Comparison of ENCODE assay signal across 32 cellular contexts in genomic region chr2:143940720-143941119, GRCh38.
"Had no signal": no experiment of that assay in that cellular context is flagged by ENCODE, and none has a peak within 500 bp of the region (broad histone marks: within the 10 kb centered on the region; RNA-seq: fewer than 3 reads in every experiment).

No MANE protein-coding gene starts in this region.

- ATAC-seq: activated CD8-positive, alpha-beta T cell treated with anti-CD3 and anti-CD28 coated beads, Interleukin-2, amount 10 ng/mL, durations not matched to agents 7 days and 5 days; activated naive CD8-positive, alpha-beta T cell treated with anti-CD3 and anti-CD28 coated beads, Interleukin-2, amount 50 U/mL, for 24 hours; Panc1; WTC11 had no signal

- H3K4me3 ChIP-seq: SJCRH30 had no signal

- H3K27ac Mint-ChIP-seq: activated CD8-positive, alpha-beta T cell treated with anti-CD3 and anti-CD28 coated beads, Interleukin-2, amount 10 ng/mL, durations not matched to agents 7 days and 5 days; activated naive CD4-positive, alpha-beta T cell treated with anti-CD3 and anti-CD28 coated beads, Interleukin-2, amount 50 U/mL, for 24 hours; activated naive CD8-positive, alpha-beta T cell treated with anti-CD3 and anti-CD28 coated beads, Interleukin-2, amount 50 U/mL, for 24 hours; activated T-helper 1 cell treated with anti-CD3 and anti-CD28 coated beads, Interleukin-12 subunit alpha, Interleukin-12 subunit beta, Interleukin-2, Interleukin-4 antibody, amounts not matched to agents 30 ng/mL and 10 ng/mL and 1 ng/mL, durations not matched to agents 14 hours and 24 hours and 36 hours; T-helper 2 cell treated with Interferon-gamma antibody and Interleukin-4, amounts not matched to agents 5 μg/mL and 100 μg/mL, for 36 hours; WTC11 had no signal

- H3K4me1 ChIP-seq: SJCRH30 had no signal

- H3K36me3 Mint-ChIP-seq: WTC11 had no signal

- H3K27ac ChIP-seq: ascending aorta, SJCRH30 had no signal

- H3K4me2 ChIP-seq: SK-N-SH had no signal

- H3K36me3 ChIP-seq: SJCRH30 had no signal

- H3K27me3 ChIP-seq: ascending aorta, SJCRH30 had no signal

- H3K9ac ChIP-seq: SK-N-SH had no signal

- DNase-seq: activated CD4-positive, alpha-beta T cell treated with anti-CD3 and anti-CD28 coated beads for 48 hours; activated CD4-positive, alpha-beta T cell treated with anti-CD3 and anti-CD28 coated beads, Interleukin-2, amount 50 U/mL, for 4 hours; activated CD4-positive, CD25-positive, alpha-beta regulatory T cell treated with anti-CD3 and anti-CD28 coated beads, Interleukin-2, amount 50 U/mL, for 72 hours; activated CD8-positive, alpha-beta memory T cell treated with anti-CD3 and anti-CD28 coated beads, Interleukin-2, amount 50 U/mL, for 48 hours; activated CD8-positive, alpha-beta T cell treated with anti-CD3 and anti-CD28 coated beads, Interleukin-2, amount 10 ng/mL, durations not matched to agents 7 days and 5 days; activated effector memory CD4-positive, alpha-beta T cell treated with Interleukin-2 at 50 U/mL for 16 hours; activated naive CD4-positive, alpha-beta T cell; activated naive CD8-positive, alpha-beta T cell treated with anti-CD3 and anti-CD28 coated beads, Interleukin-2, amount 50 U/mL, for 24 hours; activated T-cell treated with anti-CD3 and anti-CD28 coated beads, Interleukin-2, amount 50 U/mL, for 1 hour; amniotic stem cell; Kasumi-1; KBM-7; NCI-H1105 treated with DMSO at 0.1 percent for 48 hours; NCI-H1436 treated with DMSO at 0.1 percent for 48 hours; NCI-H187; NCI-H2081; NCI-H510A treated with DMSO at 0.1 percent for 48 hours; NCI-H69; NK-92 treated with Interleukin-12 subunit alpha and Interleukin-12 subunit beta, amount 100 ng/mL, for 24 hours; OCI-M1; Right ventricle myocardium superior; RPMI8226; SJCRH30; SK-N-SH; SW 1271 had no signal

- H3K9me3 Mint-ChIP-seq: activated naive CD4-positive, alpha-beta T cell treated with anti-CD3 and anti-CD28 coated beads, Interleukin-2, amount 50 U/mL, for 24 hours; activated naive CD8-positive, alpha-beta T cell treated with anti-CD3 and anti-CD28 coated beads, Interleukin-2, amount 50 U/mL, for 24 hours; activated T-helper 1 cell treated with anti-CD3 and anti-CD28 coated beads, Interleukin-12 subunit alpha, Interleukin-12 subunit beta, Interleukin-2, Interleukin-4 antibody, amounts not matched to agents 30 ng/mL and 10 ng/mL and 1 ng/mL, durations not matched to agents 14 hours and 24 hours and 36 hours; brain; T-helper 2 cell treated with Interferon-gamma antibody and Interleukin-4, amounts not matched to agents 5 μg/mL and 100 μg/mL, for 36 hours; WTC11 had no signal

- H3K9me3 ChIP-seq: ascending aorta, SJCRH30, SK-N-SH had no signal
